Comparison of ENCODE assay signal across 1 cellular context in the genomic region with DNA sequence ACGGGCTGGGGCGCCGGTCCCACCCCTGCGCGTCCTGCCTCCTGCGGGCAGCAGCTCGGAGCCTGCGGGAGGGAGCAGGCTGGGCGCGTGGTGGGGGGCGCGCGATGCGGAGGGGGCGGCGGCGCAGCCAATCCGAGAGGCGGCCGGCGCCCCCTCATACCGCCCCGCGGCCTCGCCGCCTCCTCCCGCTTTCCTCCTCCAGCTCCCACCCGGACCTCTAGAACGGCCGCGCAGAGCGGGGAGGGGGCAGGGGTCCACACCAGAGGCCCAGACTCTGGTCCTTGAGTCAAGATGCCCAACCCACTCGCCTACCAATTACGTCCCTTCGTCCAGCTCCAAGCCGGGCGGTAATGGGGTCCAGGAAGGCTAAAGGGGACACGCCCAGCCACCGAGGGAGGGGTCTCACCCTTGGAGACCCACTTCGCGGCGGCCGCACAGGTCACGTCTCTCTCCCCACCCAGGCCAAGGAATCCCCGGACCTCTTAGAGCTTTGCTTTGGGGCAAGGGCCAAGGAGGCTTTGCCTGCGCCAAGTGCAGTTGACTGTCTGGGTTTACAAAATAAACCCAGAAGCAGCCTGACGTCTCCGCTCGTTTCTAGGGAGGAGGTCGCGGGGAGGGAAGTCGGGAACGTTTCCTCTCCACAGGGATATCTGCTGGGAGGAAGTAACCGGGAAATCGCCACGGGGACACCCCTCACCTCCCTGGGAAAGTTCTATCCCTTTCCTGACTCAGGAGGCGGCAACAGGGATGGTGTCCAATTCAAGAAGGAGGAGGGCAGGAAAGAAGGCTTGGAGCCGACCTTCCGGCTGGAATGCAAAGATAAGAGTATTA.
TF ChIP-seq lines count a peak whose summit lies in the region.

A gene with protein sequence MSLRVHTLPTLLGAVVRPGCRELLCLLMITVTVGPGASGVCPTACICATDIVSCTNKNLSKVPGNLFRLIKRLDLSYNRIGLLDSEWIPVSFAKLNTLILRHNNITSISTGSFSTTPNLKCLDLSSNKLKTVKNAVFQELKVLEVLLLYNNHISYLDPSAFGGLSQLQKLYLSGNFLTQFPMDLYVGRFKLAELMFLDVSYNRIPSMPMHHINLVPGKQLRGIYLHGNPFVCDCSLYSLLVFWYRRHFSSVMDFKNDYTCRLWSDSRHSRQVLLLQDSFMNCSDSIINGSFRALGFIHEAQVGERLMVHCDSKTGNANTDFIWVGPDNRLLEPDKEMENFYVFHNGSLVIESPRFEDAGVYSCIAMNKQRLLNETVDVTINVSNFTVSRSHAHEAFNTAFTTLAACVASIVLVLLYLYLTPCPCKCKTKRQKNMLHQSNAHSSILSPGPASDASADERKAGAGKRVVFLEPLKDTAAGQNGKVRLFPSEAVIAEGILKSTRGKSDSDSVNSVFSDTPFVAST (minus strand): TSS at position 66 of the 831 bp plus-strand sequence. CDS start 957 bp downstream, outside the sequence.

TF ChIP-seq in HEK293, 187 proteins besides CTCF, POLR2A, EP300 and RAD21 (continues in another document):
- TF ChIP-seq BCL11B (tag by site-specific recombination; IDR thresholded peaks at IDR 0.05; ENCODE audit: low read depth): 0 out of 2 replicates have a peak, but pooled peaks have one; percentile 11
- TF ChIP-seq IKZF3 (tag by site-specific recombination; IDR thresholded peaks at IDR 0.05): peak; percentile 91
- no peak for TF ChIP-seq ZNF785 (tag by site-specific recombination; IDR thresholded peaks at IDR 0.05)
- TF ChIP-seq, protein P1, sequence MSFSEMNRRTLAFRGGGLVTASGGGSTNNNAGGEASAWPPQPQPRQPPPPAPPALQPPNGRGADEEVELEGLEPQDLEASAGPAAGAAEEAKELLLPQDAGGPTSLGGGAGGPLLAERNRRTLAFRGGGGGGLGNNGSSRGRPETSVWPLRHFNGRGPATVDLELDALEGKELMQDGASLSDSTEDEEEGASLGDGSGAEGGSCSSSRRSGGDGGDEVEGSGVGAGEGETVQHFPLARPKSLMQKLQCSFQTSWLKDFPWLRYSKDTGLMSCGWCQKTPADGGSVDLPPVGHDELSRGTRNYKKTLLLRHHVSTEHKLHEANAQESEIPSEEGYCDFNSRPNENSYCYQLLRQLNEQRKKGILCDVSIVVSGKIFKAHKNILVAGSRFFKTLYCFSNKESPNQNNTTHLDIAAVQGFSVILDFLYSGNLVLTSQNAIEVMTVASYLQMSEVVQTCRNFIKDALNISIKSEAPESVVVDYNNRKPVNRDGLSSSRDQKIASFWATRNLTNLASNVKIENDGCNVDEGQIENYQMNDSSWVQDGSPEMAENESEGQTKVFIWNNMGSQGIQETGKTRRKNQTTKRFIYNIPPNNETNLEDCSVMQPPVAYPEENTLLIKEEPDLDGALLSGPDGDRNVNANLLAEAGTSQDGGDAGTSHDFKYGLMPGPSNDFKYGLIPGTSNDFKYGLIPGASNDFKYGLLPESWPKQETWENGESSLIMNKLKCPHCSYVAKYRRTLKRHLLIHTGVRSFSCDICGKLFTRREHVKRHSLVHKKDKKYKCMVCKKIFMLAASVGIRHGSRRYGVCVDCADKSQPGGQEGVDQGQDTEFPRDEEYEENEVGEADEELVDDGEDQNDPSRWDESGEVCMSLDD (tag by site-specific recombination; IDR thresholded peaks at IDR 0.05): no peak; the same call in 1 of the 2 replicates
- TF ChIP-seq ZIC2 (tag by site-specific recombination; IDR thresholded peaks at IDR 0.05): peak; percentile 64
- TF ChIP-seq, protein P2, sequence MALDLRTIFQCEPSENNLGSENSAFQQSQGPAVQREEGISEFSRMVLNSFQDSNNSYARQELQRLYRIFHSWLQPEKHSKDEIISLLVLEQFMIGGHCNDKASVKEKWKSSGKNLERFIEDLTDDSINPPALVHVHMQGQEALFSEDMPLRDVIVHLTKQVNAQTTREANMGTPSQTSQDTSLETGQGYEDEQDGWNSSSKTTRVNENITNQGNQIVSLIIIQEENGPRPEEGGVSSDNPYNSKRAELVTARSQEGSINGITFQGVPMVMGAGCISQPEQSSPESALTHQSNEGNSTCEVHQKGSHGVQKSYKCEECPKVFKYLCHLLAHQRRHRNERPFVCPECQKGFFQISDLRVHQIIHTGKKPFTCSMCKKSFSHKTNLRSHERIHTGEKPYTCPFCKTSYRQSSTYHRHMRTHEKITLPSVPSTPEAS (tag by site-specific recombination; IDR thresholded peaks at IDR 0.05): no peak
- TF ChIP-seq, protein P3, sequence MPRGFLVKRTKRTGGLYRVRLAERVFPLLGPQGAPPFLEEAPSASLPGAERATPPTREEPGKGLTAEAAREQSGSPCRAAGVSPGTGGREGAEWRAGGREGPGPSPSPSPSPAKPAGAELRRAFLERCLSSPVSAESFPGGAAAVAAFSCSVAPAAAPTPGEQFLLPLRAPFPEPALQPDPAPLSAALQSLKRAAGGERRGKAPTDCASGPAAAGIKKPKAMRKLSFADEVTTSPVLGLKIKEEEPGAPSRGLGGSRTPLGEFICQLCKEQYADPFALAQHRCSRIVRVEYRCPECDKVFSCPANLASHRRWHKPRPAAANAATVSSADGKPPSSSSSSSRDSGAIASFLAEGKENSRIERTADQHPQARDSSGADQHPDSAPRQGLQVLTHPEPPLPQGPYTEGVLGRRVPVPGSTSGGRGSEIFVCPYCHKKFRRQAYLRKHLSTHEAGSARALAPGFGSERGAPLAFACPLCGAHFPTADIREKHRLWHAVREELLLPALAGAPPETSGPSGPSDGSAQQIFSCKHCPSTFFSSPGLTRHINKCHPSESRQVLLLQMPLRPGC (tag by site-specific recombination; IDR thresholded peaks at IDR 0.05): no peak
- no peak for TF ChIP-seq SP7 (tag by site-specific recombination; IDR thresholded peaks at IDR 0.05)
- no peak for TF ChIP-seq ZFP69B (tag by site-specific recombination; IDR thresholded peaks at IDR 0.05)
- no peak for TF ChIP-seq ZNF354C (tag by site-specific recombination; IDR thresholded peaks at IDR 0.05; ENCODE audit: borderline replicate concordance, low read depth)
- TF ChIP-seq GLIS1 (tag by site-specific recombination; IDR thresholded peaks at IDR 0.05): peak; percentile 48; the same call in 1 of the 2 replicates
- no peak for TF ChIP-seq ZNF157 (tag by site-specific recombination; IDR thresholded peaks at IDR 0.05)
- TF ChIP-seq ZNF169 (tag by site-specific recombination; IDR thresholded peaks at IDR 0.05): no peak
- TF ChIP-seq EGR2 (tag by site-specific recombination; IDR thresholded peaks at IDR 0.05; ENCODE audit: low read depth): peak; percentile 30
- no peak for TF ChIP-seq ZNF114 (tag by site-specific recombination; IDR thresholded peaks at IDR 0.05)
- 0 out of 2 replicates have a peak, but pooled peaks have one; percentile 8 for TF ChIP-seq SCRT2 (tag by site-specific recombination; IDR thresholded peaks at IDR 0.05)
- no peak for TF ChIP-seq ZNF404 (tag by site-specific recombination; IDR thresholded peaks at IDR 0.05)
- TF ChIP-seq ZNF776 (tag by site-specific recombination; IDR thresholded peaks at IDR 0.05; ENCODE audit: borderline replicate concordance): no peak
- TF ChIP-seq ZEB2 (tag by site-specific recombination; IDR thresholded peaks at IDR 0.05): no peak
- peak; percentile 62 for TF ChIP-seq SP3 (tag by site-specific recombination; IDR thresholded peaks at IDR 0.05)
- no peak for TF ChIP-seq ZNF530 (tag by site-specific recombination; IDR thresholded peaks at IDR 0.05; ENCODE audit: low read depth)
- TF ChIP-seq GFI1B (tag by site-specific recombination; IDR thresholded peaks at IDR 0.05): no peak
- TF ChIP-seq GLI2 (tag by site-specific recombination; IDR thresholded peaks at IDR 0.05; ENCODE audit: borderline replicate concordance, low read depth): no peak
- TF ChIP-seq ZNF610 (tag by site-specific recombination; IDR thresholded peaks at IDR 0.05; ENCODE audit: borderline replicate concordance): no peak
- TF ChIP-seq, protein P4, sequence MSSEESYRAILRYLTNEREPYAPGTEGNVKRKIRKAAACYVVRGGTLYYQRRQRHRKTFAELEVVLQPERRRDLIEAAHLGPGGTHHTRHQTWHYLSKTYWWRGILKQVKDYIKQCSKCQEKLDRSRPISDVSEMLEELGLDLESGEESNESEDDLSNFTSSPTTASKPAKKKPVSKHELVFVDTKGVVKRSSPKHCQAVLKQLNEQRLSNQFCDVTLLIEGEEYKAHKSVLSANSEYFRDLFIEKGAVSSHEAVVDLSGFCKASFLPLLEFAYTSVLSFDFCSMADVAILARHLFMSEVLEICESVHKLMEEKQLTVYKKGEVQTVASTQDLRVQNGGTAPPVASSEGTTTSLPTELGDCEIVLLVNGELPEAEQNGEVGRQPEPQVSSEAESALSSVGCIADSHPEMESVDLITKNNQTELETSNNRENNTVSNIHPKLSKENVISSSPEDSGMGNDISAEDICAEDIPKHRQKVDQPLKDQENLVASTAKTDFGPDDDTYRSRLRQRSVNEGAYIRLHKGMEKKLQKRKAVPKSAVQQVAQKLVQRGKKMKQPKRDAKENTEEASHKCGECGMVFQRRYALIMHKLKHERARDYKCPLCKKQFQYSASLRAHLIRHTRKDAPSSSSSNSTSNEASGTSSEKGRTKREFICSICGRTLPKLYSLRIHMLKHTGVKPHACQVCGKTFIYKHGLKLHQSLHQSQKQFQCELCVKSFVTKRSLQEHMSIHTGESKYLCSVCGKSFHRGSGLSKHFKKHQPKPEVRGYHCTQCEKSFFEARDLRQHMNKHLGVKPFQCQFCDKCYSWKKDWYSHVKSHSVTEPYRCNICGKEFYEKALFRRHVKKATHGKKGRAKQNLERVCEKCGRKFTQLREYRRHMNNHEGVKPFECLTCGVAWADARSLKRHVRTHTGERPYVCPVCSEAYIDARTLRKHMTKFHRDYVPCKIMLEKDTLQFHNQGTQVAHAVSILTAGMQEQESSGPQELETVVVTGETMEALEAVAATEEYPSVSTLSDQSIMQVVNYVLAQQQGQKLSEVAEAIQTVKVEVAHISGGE (tag by site-specific recombination; conservative IDR thresholded peaks at IDR 0.05; ENCODE audit: low read depth): peak; percentile 91
- no peak for TF ChIP-seq ZNF621 (tag by site-specific recombination; IDR thresholded peaks at IDR 0.05)
- TF ChIP-seq, protein P5, sequence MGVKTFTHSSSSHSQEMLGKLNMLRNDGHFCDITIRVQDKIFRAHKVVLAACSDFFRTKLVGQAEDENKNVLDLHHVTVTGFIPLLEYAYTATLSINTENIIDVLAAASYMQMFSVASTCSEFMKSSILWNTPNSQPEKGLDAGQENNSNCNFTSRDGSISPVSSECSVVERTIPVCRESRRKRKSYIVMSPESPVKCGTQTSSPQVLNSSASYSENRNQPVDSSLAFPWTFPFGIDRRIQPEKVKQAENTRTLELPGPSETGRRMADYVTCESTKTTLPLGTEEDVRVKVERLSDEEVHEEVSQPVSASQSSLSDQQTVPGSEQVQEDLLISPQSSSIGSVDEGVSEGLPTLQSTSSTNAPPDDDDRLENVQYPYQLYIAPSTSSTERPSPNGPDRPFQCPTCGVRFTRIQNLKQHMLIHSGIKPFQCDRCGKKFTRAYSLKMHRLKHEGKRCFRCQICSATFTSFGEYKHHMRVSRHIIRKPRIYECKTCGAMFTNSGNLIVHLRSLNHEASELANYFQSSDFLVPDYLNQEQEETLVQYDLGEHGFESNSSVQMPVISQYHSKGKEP (tag by site-specific recombination; IDR thresholded peaks at IDR 0.05): no peak
- no peak for TF ChIP-seq GLI4 (tag by site-specific recombination; IDR thresholded peaks at IDR 0.05)
- TF ChIP-seq, protein P6, sequence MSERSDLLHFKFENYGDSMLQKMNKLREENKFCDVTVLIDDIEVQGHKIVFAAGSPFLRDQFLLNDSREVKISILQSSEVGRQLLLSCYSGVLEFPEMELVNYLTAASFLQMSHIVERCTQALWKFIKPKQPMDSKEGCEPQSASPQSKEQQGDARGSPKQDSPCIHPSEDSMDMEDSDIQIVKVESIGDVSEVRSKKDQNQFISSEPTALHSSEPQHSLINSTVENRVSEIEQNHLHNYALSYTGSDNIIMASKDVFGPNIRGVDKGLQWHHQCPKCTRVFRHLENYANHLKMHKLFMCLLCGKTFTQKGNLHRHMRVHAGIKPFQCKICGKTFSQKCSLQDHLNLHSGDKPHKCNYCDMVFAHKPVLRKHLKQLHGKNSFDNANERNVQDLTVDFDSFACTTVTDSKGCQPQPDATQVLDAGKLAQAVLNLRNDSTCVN (tag by site-specific recombination; optimal IDR thresholded peaks at IDR 0.05): peak; percentile 12
- no peak for TF ChIP-seq ZFP3 (tag by site-specific recombination; IDR thresholded peaks at IDR 0.05; ENCODE audit: low read depth)
- TF ChIP-seq ZFHX2 (tag by site-specific recombination; conservative IDR thresholded peaks at IDR 0.05): peak; percentile 86
- TF ChIP-seq ZNF341 (tag by site-specific recombination; IDR thresholded peaks at IDR 0.05; ENCODE audit: low read depth): no peak; the same call in 1 of the 2 replicates
- no peak for TF ChIP-seq RBAK (tag by site-specific recombination; IDR thresholded peaks at IDR 0.05)
- no peak for TF ChIP-seq ZNF544 (tag by site-specific recombination; IDR thresholded peaks at IDR 0.05)
- TF ChIP-seq ZNF76 (tag by site-specific recombination; IDR thresholded peaks at IDR 0.05; ENCODE audit: borderline replicate concordance, low read depth): peak; percentile 62
- peak; percentile 63 for TF ChIP-seq KLF9 (tag by site-specific recombination; IDR thresholded peaks at IDR 0.05; ENCODE audit: low read depth)
- peak; percentile 1; the same call in 1 of the 2 replicates for TF ChIP-seq ZNF843 (tag by site-specific recombination; IDR thresholded peaks at IDR 0.05)
- no peak for TF ChIP-seq ZNF510 (tag by site-specific recombination; IDR thresholded peaks at IDR 0.05; ENCODE audit: insufficient replicate concordance)
- TF ChIP-seq ZNF394 (tag by site-specific recombination; IDR thresholded peaks at IDR 0.05; ENCODE audit: borderline replicate concordance): peak; percentile 10; the same call in 1 of the 2 replicates
- no peak for TF ChIP-seq ZNF175 (tag by site-specific recombination; IDR thresholded peaks at IDR 0.05)
- peak; percentile 67 for TF ChIP-seq KLF1 (tag by site-specific recombination; IDR thresholded peaks at IDR 0.05)
- TF ChIP-seq, protein P7, sequence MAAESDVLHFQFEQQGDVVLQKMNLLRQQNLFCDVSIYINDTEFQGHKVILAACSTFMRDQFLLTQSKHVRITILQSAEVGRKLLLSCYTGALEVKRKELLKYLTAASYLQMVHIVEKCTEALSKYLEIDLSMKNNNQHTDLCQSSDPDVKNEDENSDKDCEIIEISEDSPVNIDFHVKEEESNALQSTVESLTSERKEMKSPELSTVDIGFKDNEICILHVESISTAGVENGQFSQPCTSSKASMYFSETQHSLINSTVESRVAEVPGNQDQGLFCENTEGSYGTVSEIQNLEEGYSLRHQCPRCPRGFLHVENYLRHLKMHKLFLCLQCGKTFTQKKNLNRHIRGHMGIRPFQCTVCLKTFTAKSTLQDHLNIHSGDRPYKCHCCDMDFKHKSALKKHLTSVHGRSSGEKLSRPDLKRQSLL (tag by site-specific recombination; IDR thresholded peaks at IDR 0.05): no peak
- TF ChIP-seq ZNF146 (tag by site-specific recombination; IDR thresholded peaks at IDR 0.05): no peak
- TF ChIP-seq WT1 (tag by site-specific recombination; IDR thresholded peaks at IDR 0.05): no peak
- TF ChIP-seq MZF1 (tag by site-specific recombination; IDR thresholded peaks at IDR 0.05; ENCODE audit: borderline replicate concordance): no peak
- no peak for TF ChIP-seq ZNF664 (tag by site-specific recombination; IDR thresholded peaks at IDR 0.05)
- TF ChIP-seq ZNF174 (tag by site-specific recombination; IDR thresholded peaks at IDR 0.05): no peak
